ENCODE assay signal across 19 cellular contexts in genomic region chr3:82807781-82808180, GRCh38.
"Had no signal": no experiment of that assay in that cellular context is flagged by ENCODE, and none has a peak within 500 bp of the region (broad histone marks: within the 10 kb centered on the region; RNA-seq: fewer than 3 reads in every experiment).

No MANE protein-coding gene starts in this region.

- H3K9me3 ChIP-seq: pancreas, psoas muscle, vagina had no signal

- H3K4me3 ChIP-seq: pancreas, psoas muscle, skin epidermis, tibial nerve, vagina had no signal

- H3K4me1 ChIP-seq: pancreas, psoas muscle, tibial nerve, vagina had no signal

- H3K27me3 Mint-ChIP-seq: naive thymus-derived CD8-positive, alpha-beta T cell; stimulated activated naive CD8-positive, alpha-beta T cell treated with anti-CD3 and anti-CD28 coated beads, Interleukin-15, amount 100 ng/mL, for 72 hours; type B pancreatic cell had no signal

- ATAC-seq: naive thymus-derived CD8-positive, alpha-beta T cell; pancreas; psoas muscle; sciatic nerve; stimulated activated effector memory CD8-positive, alpha-beta T cell treated with anti-CD3 and anti-CD28 coated beads, Interleukin-12 subunit alpha, Interleukin-12 subunit beta, amount 100 ng/mL, for 72 hours; stimulated activated naive CD8-positive, alpha-beta T cell treated with anti-CD3 and anti-CD28 coated beads, Interleukin-15, amount 100 ng/mL, for 72 hours had no signal

- DNase-seq: hippocampal formation; mammary epithelial cell; mesenchymal stem cell; naive thymus-derived CD8-positive, alpha-beta T cell; nucleus accumbens; psoas muscle; stimulated activated CD4-positive, alpha-beta T cell treated with anti-CD3 and anti-CD28 coated beads, Interleukin-4, amount 100 ng/mL, for 24 hours; stimulated activated naive CD4-positive, alpha-beta T cell treated with Interleukin-2 at 50 U/mL for 16 hours; stimulated activated naive CD8-positive, alpha-beta T cell treated with anti-CD3 and anti-CD28 coated beads, Interleukin-15, amount 100 ng/mL, for 72 hours; substantia nigra had no signal

- H3K36me3 Mint-ChIP-seq: naive thymus-derived CD8-positive, alpha-beta T cell; stimulated activated effector memory CD8-positive, alpha-beta T cell treated with anti-CD3 and anti-CD28 coated beads, Interleukin-12 subunit alpha, Interleukin-12 subunit beta, amount 100 ng/mL, for 72 hours; type B pancreatic cell had no signal

- H3K27me3 ChIP-seq: pancreas, tibial nerve, vagina had no signal

- H3K36me3 ChIP-seq: pancreas, tibial nerve, vagina had no signal

- H3K4me3 Mint-ChIP-seq: naive thymus-derived CD8-positive, alpha-beta T cell; nephron; neural crest cell; stimulated activated effector memory CD8-positive, alpha-beta T cell treated with anti-CD3 and anti-CD28 coated beads, Interleukin-12 subunit alpha, Interleukin-12 subunit beta, amount 100 ng/mL, for 72 hours; stimulated activated naive CD8-positive, alpha-beta T cell treated with anti-CD3 and anti-CD28 coated beads, Interleukin-15, amount 100 ng/mL, for 72 hours; type B pancreatic cell had no signal

- H3K27ac ChIP-seq: pancreas, psoas muscle, skin epidermis, tibial nerve, vagina had no signal

- H3K27ac Mint-ChIP-seq: naive thymus-derived CD8-positive, alpha-beta T cell; nephron; stimulated activated effector memory CD8-positive, alpha-beta T cell treated with anti-CD3 and anti-CD28 coated beads, Interleukin-12 subunit alpha, Interleukin-12 subunit beta, amount 100 ng/mL, for 72 hours; stimulated activated naive CD8-positive, alpha-beta T cell treated with anti-CD3 and anti-CD28 coated beads, Interleukin-15, amount 100 ng/mL, for 72 hours; type B pancreatic cell had no signal

- H3K4me1 Mint-ChIP-seq: naive thymus-derived CD8-positive, alpha-beta T cell; nephron; neural crest cell; stimulated activated effector memory CD8-positive, alpha-beta T cell treated with anti-CD3 and anti-CD28 coated beads, Interleukin-12 subunit alpha, Interleukin-12 subunit beta, amount 100 ng/mL, for 72 hours; stimulated activated naive CD8-positive, alpha-beta T cell treated with anti-CD3 and anti-CD28 coated beads, Interleukin-15, amount 100 ng/mL, for 72 hours had no signal
